ENCODE assay signal across 21 cellular contexts in genomic region chr3:120129041-120129440, GRCh38.
"Had no signal": no experiment of that assay in that cellular context is flagged by ENCODE, and none has a peak within 500 bp of the region (broad histone marks: within the 10 kb centered on the region; RNA-seq: fewer than 3 reads in every experiment).

No MANE protein-coding gene starts in this region.

- H3K4me3 ChIP-seq: ascending aorta, body of pancreas, SJSA1 had no signal

- ATAC-seq: activated CD4-positive, CD25-positive, alpha-beta regulatory T cell treated with anti-CD3 and anti-CD28 coated beads, Interleukin-2, amount 50 U/mL, for 24 hours; activated CD8-positive, alpha-beta T cell treated with anti-CD3 and anti-CD28 coated beads, Interleukin-2, amount 10 ng/mL, durations not matched to agents 7 days and 5 days; activated naive CD8-positive, alpha-beta T cell treated with anti-CD3 and anti-CD28 coated beads, Interleukin-2, amount 50 U/mL, for 24 hours; body of pancreas had no signal

- DNase-seq: activated CD4-positive, alpha-beta T cell treated with anti-CD3 and anti-CD28 coated beads for 4 hours; activated CD8-positive, alpha-beta memory T cell treated with anti-CD3 and anti-CD28 coated beads, Interleukin-2, amount 50 U/mL, for 48 hours; activated CD8-positive, alpha-beta T cell treated with anti-CD3 and anti-CD28 coated beads, Interleukin-2, amount 10 ng/mL, durations not matched to agents 7 days and 5 days; activated effector memory CD4-positive, alpha-beta T cell treated with Interleukin-2 at 50 U/mL for 16 hours; activated naive CD4-positive, alpha-beta T cell; activated naive CD8-positive, alpha-beta T cell treated with anti-CD3 and anti-CD28 coated beads, Interleukin-2, amount 50 U/mL, for 24 hours; activated T-cell treated with anti-CD3 and anti-CD28 coated beads, Interleukin-2, amount 50 U/mL, for 24 hours; amniotic stem cell; body of pancreas; central memory CD4-positive, alpha-beta T cell; MM.1S; NCI-H146; NCI-H2029; NCI-H510A; NCI-H748 treated with DMSO at 0.1 percent for 48 hours; SHP77; SW 1271 had no signal

- H3K4me1 ChIP-seq: ascending aorta, body of pancreas, SJSA1 had no signal

- H3K36me3 ChIP-seq: ascending aorta, SJSA1 had no signal

- H3K9me3 ChIP-seq: ascending aorta, body of pancreas, SJSA1 had no signal

- H3K27me3 ChIP-seq: ascending aorta, body of pancreas, SJSA1 had no signal

- H3K27ac ChIP-seq: ascending aorta, body of pancreas, KMS-11, SJSA1 had no signal
